8 cellular contexts compared by ENCODE assay signal in the genomic region with DNA sequence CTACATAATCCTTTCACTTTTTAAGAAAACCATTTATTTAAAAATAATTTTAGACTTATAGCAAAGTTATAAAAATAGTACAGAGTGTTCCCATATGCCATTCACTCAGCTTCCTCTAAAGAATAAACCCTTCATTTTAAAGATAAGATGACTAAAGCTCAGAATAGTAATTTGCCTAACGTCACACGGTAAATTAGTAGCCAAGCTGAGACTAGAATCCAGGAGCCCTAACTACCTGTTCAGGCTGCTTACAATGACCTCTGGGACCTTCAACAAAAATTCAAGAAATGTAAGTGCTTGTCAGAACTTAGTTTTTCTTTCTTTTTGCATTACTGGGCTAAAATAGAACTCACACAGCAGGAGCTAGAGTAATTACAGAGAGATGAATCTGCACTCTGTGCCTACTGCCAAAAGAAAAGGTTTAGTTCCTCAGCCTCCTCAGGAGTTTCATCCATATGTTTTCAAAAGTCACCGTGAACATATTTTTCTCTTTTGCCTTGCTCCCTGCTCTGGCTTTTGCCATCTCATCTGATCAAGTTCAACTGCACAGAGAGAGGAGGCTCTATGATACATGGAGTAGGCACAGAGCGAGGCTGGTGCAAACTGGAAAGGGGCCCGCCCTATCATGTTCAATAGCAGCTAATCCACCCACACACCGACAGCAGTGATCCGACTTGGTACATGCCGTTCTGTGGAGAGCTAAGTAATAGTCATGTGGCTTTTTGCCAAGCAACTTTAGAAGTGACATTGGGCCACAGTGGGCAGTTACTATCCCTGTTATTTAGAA.
DNase-seq lines count a peak whose midpoint lies in the region; ATAC-seq, FAIRE-seq and TF ChIP-seq lines count a peak whose summit lies in the region.
"Not testable (repeated sequence)": the region's sequence is repeated elsewhere in the genome, so short reads cannot be mapped to it uniquely, and the experiment has no call there.

No MANE protein-coding gene starts in this region.

- H3K9me3 ChIP-seq in CD4-positive, CD25-positive, alpha-beta regulatory T cell (ENCODE audit: control insufficient read depth in 2 of 2, low read length in 2 of 2); body of pancreas; heart right ventricle; right lobe of liver; pancreas; upper lobe of left lung: not testable (repeated sequence)

- not testable (repeated sequence) for H3K27me3 Mint-ChIP-seq in CD4-positive, CD25-positive, alpha-beta regulatory T cell; activated T-cell treated with anti-CD3 and anti-CD28 coated beads, Interleukin-2, amount 50 U/mL, for 4 hours (ENCODE audit: low read depth)

- not testable (repeated sequence) for DNase-seq in CD4-positive, CD25-positive, alpha-beta regulatory T cell; activated T-cell treated with anti-CD3 and anti-CD28 coated beads, Interleukin-2, amount 50 U/mL, for 4 hours; body of pancreas; heart right ventricle; right lobe of liver; pancreas; upper lobe of left lung

- not testable (repeated sequence) for H3K27ac Mint-ChIP-seq in CD4-positive, CD25-positive, alpha-beta regulatory T cell

- H3K9me3 Mint-ChIP-seq in CD4-positive, CD25-positive, alpha-beta regulatory T cell; activated T-cell treated with anti-CD3 and anti-CD28 coated beads, Interleukin-2, amount 50 U/mL, for 4 hours: not testable (repeated sequence)

- H3K36me3 Mint-ChIP-seq in CD4-positive, CD25-positive, alpha-beta regulatory T cell; activated T-cell treated with anti-CD3 and anti-CD28 coated beads, Interleukin-2, amount 50 U/mL, for 4 hours (ENCODE audit: insufficient read depth): not testable (repeated sequence)

- H3K4me3 Mint-ChIP-seq in CD4-positive, CD25-positive, alpha-beta regulatory T cell; activated T-cell treated with anti-CD3 and anti-CD28 coated beads, Interleukin-2, amount 50 U/mL, for 4 hours: not testable (repeated sequence)

- not testable (repeated sequence) for TF ChIP-seq CTCF in body of pancreas (IDR thresholded peaks at IDR 0.05); heart right ventricle (IDR thresholded peaks at IDR 0.05); right lobe of liver (IDR thresholded peaks at IDR 0.05); pancreas (IDR thresholded peaks at IDR 0.05); upper lobe of left lung (IDR thresholded peaks at IDR 0.05)

- not testable (repeated sequence) for H3K27ac ChIP-seq in CD4-positive, CD25-positive, alpha-beta regulatory T cell (ENCODE audit: insufficient read depth, low read length, poor library complexity, severe bottlenecking); body of pancreas; heart right ventricle; right lobe of liver; pancreas; upper lobe of left lung

- intact Hi-C loops in body of pancreas (cut with DNase I); heart right ventricle (cut with DNase I); right lobe of liver (cut with DNase I); pancreas (cut with DNase I): not testable (repeated sequence)

- peak; percentile 31 to 44 for ATAC-seq in CD4-positive, CD25-positive, alpha-beta regulatory T cell (ENCODE audit: low read depth in 2 of 2)
- ATAC-seq in SK-N-SH treated with all-trans-retinoic acid at 6 μM for 48 hours (peak; percentile 75), body of pancreas (peak; percentile 93), heart right ventricle (peak; percentile 84 to 95 (median 91)), right lobe of liver (peak; percentile 86 to 99 (median 96)), pancreas (peak; percentile 68 to 90 (median 82)), upper lobe of left lung (ENCODE audit: low FRiP score in 2 of 2) (peak; percentile 95 to 97)
- ATAC-seq in activated T-cell treated with anti-CD3 and anti-CD28 coated beads, Interleukin-2, amount 50 U/mL, for 4 hours = peak; percentile 51 to 65

- H3K27me3 ChIP-seq in CD4-positive, CD25-positive, alpha-beta regulatory T cell (ENCODE audit: control insufficient read depth, insufficient read depth, low read length); body of pancreas; heart right ventricle; right lobe of liver; pancreas; upper lobe of left lung: not testable (repeated sequence)

- H3K4me1 Mint-ChIP-seq in CD4-positive, CD25-positive, alpha-beta regulatory T cell; activated T-cell treated with anti-CD3 and anti-CD28 coated beads, Interleukin-2, amount 50 U/mL, for 4 hours (ENCODE audit: low read depth): not testable (repeated sequence)

- TF ChIP-seq POLR2A in body of pancreas (IDR thresholded peaks at IDR 0.05); right lobe of liver (IDR thresholded peaks at IDR 0.05); upper lobe of left lung (IDR thresholded peaks at IDR 0.05): not testable (repeated sequence)

- not testable (repeated sequence) for TF ChIP-seq EP300 in upper lobe of left lung (IDR thresholded peaks at IDR 0.05)

- not testable (repeated sequence) for H3K4me1 ChIP-seq in CD4-positive, CD25-positive, alpha-beta regulatory T cell (ENCODE audit: control insufficient read depth, insufficient read depth, low read length, poor library complexity, severe bottlenecking); body of pancreas; heart right ventricle; right lobe of liver; pancreas; upper lobe of left lung

- not testable (repeated sequence) for H3K36me3 ChIP-seq in CD4-positive, CD25-positive, alpha-beta regulatory T cell (ENCODE audit: control insufficient read depth, insufficient read depth, low read length); body of pancreas (replicated peaks in 1 of 2; ENCODE audit: insufficient read depth in 1 of 2, low read depth in 2 of 2); heart right ventricle; right lobe of liver; pancreas; upper lobe of left lung

- not testable (repeated sequence) for FAIRE-seq in pancreas (lab: Jason Lieb, UNC)

- H3K4me3 ChIP-seq in CD4-positive, CD25-positive, alpha-beta regulatory T cell (ENCODE audit: low read depth, low read length); body of pancreas; heart right ventricle; right lobe of liver; pancreas; upper lobe of left lung: not testable (repeated sequence)

- no CpG with 5 or more reads among the region's 8 CpGs for WGBS in body of pancreas, 2 donors
- WGBS in heart right ventricle, 2 donors = no CpG with 5 or more reads among the region's 8 CpGs
- WGBS in right lobe of liver (ENCODE audit: insufficient coverage, low coverage, low lambda C conversion rate, missing lambda C conversion rate) = no CpG with 5 or more reads among the region's 8 CpGs
- no CpG with 5 or more reads among the region's 8 CpGs for WGBS in pancreas, 2 donors
- no CpG with 5 or more reads among the region's 8 CpGs for WGBS in upper lobe of left lung, 2 donors

Comparison
In these comparisons a context has a peak if more than half of its experiments do, and no peak if none do; other contexts are left out.
1. ATAC-seq: peak in every context shown above with its lines; median percentile 96 in right lobe of liver; 96 in upper lobe of left lung; 93 in body of pancreas; 91 in heart right ventricle; 82 in pancreas; 75 in SK-N-SH treated with all-trans-retinoic acid at 6 μM for 48 hours; 58 in activated T-cell treated with anti-CD3 and anti-CD28 coated beads, Interleukin-2, amount 50 U/mL, for 4 hours; 38 in CD4-positive, CD25-positive, alpha-beta regulatory T cell.